ENCODE assay signal across 23 cellular contexts in genomic region chr14:36426113-36426512, GRCh38.
DNase-seq lines count a peak whose midpoint lies in the region; ATAC-seq and TF ChIP-seq lines count a peak whose summit lies in the region.
"Had no signal": no experiment of that assay in that cellular context is flagged by ENCODE, and none has a peak within 500 bp of the region (broad histone marks: within the 10 kb centered on the region; RNA-seq: fewer than 3 reads in every experiment).

No MANE protein-coding gene starts in this region.

- peak; percentile 89 for DNase-seq in NCI-H2029 treated with DMSO at 0.1 percent for 48 hours (lab: John Stamatoyannopoulos, UW)
- DNase-seq in NCI-H2029 (lab: John Stamatoyannopoulos, UW), result no peak
- no peak for DNase-seq in Karpas-422
- DNase-seq in psoas muscle, result no peak
- DNase-seq in hepatocyte (ENCODE audit: low spot score), result no peak
- DNase-seq in natural killer cell treated with Interleukin-12 subunit alpha and Interleukin-12 subunit beta and Interleukin-15 and Interleukin-18, amount 100 ng/mL, for 72 hours (ENCODE audit: low spot score), result no peak
- DNase-seq: AML-193; CD4-positive, alpha-beta T cell; CD8-positive, alpha-beta T cell; COR-L47; DMS 273 treated with DMSO at 0.1 percent for 48 hours; DMS153; DMS53; DND-41; EL; GDM1 had no signal

- H3K36me3 Mint-ChIP-seq in natural killer cell treated with Interleukin-12 subunit alpha and Interleukin-12 subunit beta and Interleukin-15 and Interleukin-18, amount 100 ng/mL, for 72 hours, result no peaks in the 10 kb centered on the region
- H3K36me3 Mint-ChIP-seq: CD8-positive, alpha-beta T cell had no signal

- intact Hi-C loops in psoas muscle (cut with DNase I), result no loop called here

- no peaks in the 10 kb centered on the region for H3K4me1 Mint-ChIP-seq in natural killer cell treated with Interleukin-12 subunit alpha and Interleukin-12 subunit beta and Interleukin-15 and Interleukin-18, amount 100 ng/mL, for 72 hours (ENCODE audit: low read depth in 2 of 2)
- H3K4me1 Mint-ChIP-seq: B cell had no signal

- TF ChIP-seq CTCF in psoas muscle (IDR thresholded peaks at IDR 0.05) (no peak), hepatocyte (IDR thresholded peaks at IDR 0.05; ENCODE audit: poor library complexity) (no peak)

- H3K27ac Mint-ChIP-seq in natural killer cell treated with Interleukin-12 subunit alpha and Interleukin-12 subunit beta and Interleukin-15 and Interleukin-18, amount 100 ng/mL, for 72 hours, result no peak overlapping the region
- H3K27ac Mint-ChIP-seq: B cell; CD4-positive, alpha-beta T cell; CD8-positive, alpha-beta T cell had no signal

- H4K20me1 ChIP-seq in Karpas-422 (ENCODE audit: insufficient read depth, low read depth, low read length), result no peaks in the 10 kb centered on the region
- no peaks in the 10 kb centered on the region for H4K20me1 ChIP-seq in hepatocyte (ENCODE audit: insufficient read depth, poor library complexity, severe bottlenecking)
- H4K20me1 ChIP-seq: BLaER1 treated with 17β-estradiol and CSF1 and Interleukin-3, amounts not matched to agents 10 nM and 100 nM had no signal

- peak in 3 of 4 donors; percentile 49 to 68 (median 55) for ATAC-seq in psoas muscle
- ATAC-seq in natural killer cell treated with Interleukin-12 subunit alpha and Interleukin-12 subunit beta and Interleukin-15 and Interleukin-18, amount 100 ng/mL, for 72 hours, result no peak
- ATAC-seq: A549; CD8-positive, alpha-beta T cell; GM12878 had no signal

- H3K9ac ChIP-seq in Karpas-422 (ENCODE audit: low read length) (no peak overlapping the region), skeletal muscle tissue (ENCODE audit: low read depth in 1 of 3, low read length in 3 of 3) (no peak overlapping the region)
- H3K9ac ChIP-seq: BLaER1 treated with 17β-estradiol and CSF1 and Interleukin-3, amounts not matched to agents 10 nM and 100 nM had no signal

- H3K27ac ChIP-seq in Karpas-422 (ENCODE audit: low read length) (peak overlapping the region; percentile 85; the same call in 1 of the 2 replicates), psoas muscle (peak overlapping the region; percentile 76), skeletal muscle tissue (ENCODE audit: low read depth, low read length) (peak overlapping the region; percentile 81), hepatocyte (no peak overlapping the region)
- H3K27ac ChIP-seq: 22Rv1; A549; BLaER1 treated with 17β-estradiol and CSF1 and Interleukin-3, amounts not matched to agents 10 nM and 100 nM; C4-2B had no signal

- H3K9me2 ChIP-seq in Karpas-422 (replicated peaks; ENCODE audit: insufficient read depth, low read length) (no peaks in the 10 kb centered on the region), hepatocyte (replicated peaks; ENCODE audit: insufficient read depth) (no peaks in the 10 kb centered on the region)

- H2AFZ ChIP-seq in Karpas-422 (ENCODE audit: low read length) (no peak overlapping the region), hepatocyte (no peak overlapping the region)

- H3K4me3 ChIP-seq in Karpas-422 (ENCODE audit: low read length) (no peak overlapping the region), psoas muscle (no peak overlapping the region), skeletal muscle tissue (ENCODE audit: low read length in 3 of 3) (peak overlapping the region in 2 of 3 donors; percentile 6 to 11), hepatocyte (no peak overlapping the region)
- H3K4me3 ChIP-seq: A549; BLaER1 treated with 17β-estradiol and CSF1 and Interleukin-3, amounts not matched to agents 10 nM and 100 nM; GM12878 had no signal

- no peak overlapping the region for H3K4me3 Mint-ChIP-seq in natural killer cell treated with Interleukin-12 subunit alpha and Interleukin-12 subunit beta and Interleukin-15 and Interleukin-18, amount 100 ng/mL, for 72 hours
- H3K4me3 Mint-ChIP-seq: B cell; CD4-positive, alpha-beta T cell; CD8-positive, alpha-beta T cell had no signal

- H3K9me3 ChIP-seq in Karpas-422 (ENCODE audit: low read length) (no peaks in the 10 kb centered on the region), psoas muscle (no peaks in the 10 kb centered on the region), skeletal muscle tissue (ENCODE audit: control insufficient read depth in 3 of 3, low read length in 3 of 3) (no peaks in the 10 kb centered on the region), hepatocyte (ENCODE audit: low read depth) (no peaks in the 10 kb centered on the region)
- H3K9me3 ChIP-seq: A549; BLaER1 treated with 17β-estradiol and CSF1 and Interleukin-3, amounts not matched to agents 10 nM and 100 nM had no signal

- no peaks in the 10 kb centered on the region for H3K27me3 ChIP-seq in Karpas-422 (ENCODE audit: low read length)
- no peaks in the 10 kb centered on the region for H3K27me3 ChIP-seq in psoas muscle (ENCODE audit: insufficient read depth in 3 of 3, low read length in 2 of 3)
- no peaks in the 10 kb centered on the region for H3K27me3 ChIP-seq in skeletal muscle tissue (ENCODE audit: control insufficient read depth in 3 of 3, insufficient read depth in 3 of 3, low read length in 3 of 3)
- H3K27me3 ChIP-seq in hepatocyte, result no peaks in the 10 kb centered on the region
- H3K27me3 ChIP-seq: BLaER1 treated with 17β-estradiol and CSF1 and Interleukin-3, amounts not matched to agents 10 nM and 100 nM had no signal

- peaks cover 11% of the 10 kb centered on the region for H3K9me3 Mint-ChIP-seq in natural killer cell treated with Interleukin-12 subunit alpha and Interleukin-12 subunit beta and Interleukin-15 and Interleukin-18, amount 100 ng/mL, for 72 hours
- H3K9me3 Mint-ChIP-seq: CD4-positive, alpha-beta T cell; CD8-positive, alpha-beta T cell had no signal

- H3K79me2 ChIP-seq in Karpas-422 (ENCODE audit: low read length) (no peaks in the 10 kb centered on the region), hepatocyte (no peaks in the 10 kb centered on the region)

- H3K4me1 ChIP-seq in Karpas-422 (ENCODE audit: low read length) (peaks cover 64% of the 10 kb centered on the region), psoas muscle (peaks cover 29% of the 10 kb centered on the region), skeletal muscle tissue (ENCODE audit: control insufficient read depth in 3 of 3, insufficient read depth in 3 of 3, low read length in 3 of 3) (peaks cover 9 to 30% (median 27%) of the 10 kb centered on the region in 3 donors), hepatocyte (ENCODE audit: insufficient read depth) (no peaks in the 10 kb centered on the region)
- H3K4me1 ChIP-seq: A549; BLaER1 treated with 17β-estradiol and CSF1 and Interleukin-3, amounts not matched to agents 10 nM and 100 nM had no signal

- no peak overlapping the region for H3K4me2 ChIP-seq in Karpas-422 (ENCODE audit: low read depth, low read length, poor library complexity, severe bottlenecking)
- H3K4me2 ChIP-seq in hepatocyte, result no peak overlapping the region
- H3K4me2 ChIP-seq: A549; BLaER1 treated with 17β-estradiol and CSF1 and Interleukin-3, amounts not matched to agents 10 nM and 100 nM had no signal

- no peaks in the 10 kb centered on the region for H3K27me3 Mint-ChIP-seq in natural killer cell treated with Interleukin-12 subunit alpha and Interleukin-12 subunit beta and Interleukin-15 and Interleukin-18, amount 100 ng/mL, for 72 hours
- H3K27me3 Mint-ChIP-seq: B cell had no signal

- H3K36me3 ChIP-seq in Karpas-422 (ENCODE audit: insufficient read depth, low read length), result no peaks in the 10 kb centered on the region
- H3K36me3 ChIP-seq in psoas muscle (ENCODE audit: insufficient read depth in 1 of 2, low read depth in 1 of 2), result no peaks in the 10 kb centered on the region
- no peaks in the 10 kb centered on the region for H3K36me3 ChIP-seq in skeletal muscle tissue (ENCODE audit: control insufficient read depth in 3 of 3, insufficient read depth in 3 of 3, low read length in 3 of 3)
- no peaks in the 10 kb centered on the region for H3K36me3 ChIP-seq in hepatocyte (replicated peaks; ENCODE audit: insufficient read depth, low read depth)
- H3K36me3 ChIP-seq: BLaER1 treated with 17β-estradiol and CSF1 and Interleukin-3, amounts not matched to agents 10 nM and 100 nM had no signal

Comparison
In these comparisons a context has a peak if more than half of its experiments do, and no peak if none do; other contexts are left out.
1. H3K4me3 ChIP-seq: peak in skeletal muscle tissue (2 of 3); none in Karpas-422 (single experiment), psoas muscle (single experiment) and hepatocyte (single experiment).
2. ATAC-seq: peak in psoas muscle (3 of 4); none in natural killer cell treated with Interleukin-12 subunit alpha and Interleukin-12 subunit beta and Interleukin-15 and Interleukin-18, amount 100 ng/mL, for 72 hours (0 of 2).